Comparison of ENCODE assay signal across 9 cellular contexts in genomic region chr11:88175707-88176066, GRCh38. TPM values are rescaled to one million over a fixed set of nuclear protein-coding genes. Genes with fewer than 3 reads are reported as not detected.
DNase-seq lines count a peak whose midpoint lies in the region; ATAC-seq and TF ChIP-seq lines count a peak whose summit lies in the region.
"Had no signal": no experiment of that assay in that cellular context is flagged by ENCODE, and none has a peak within 500 bp of the region (broad histone marks: within the 10 kb centered on the region; RNA-seq: fewer than 3 reads in every experiment).

No MANE protein-coding gene starts in this region.

- in situ Hi-C loops in G401 (cut with HindIII; ENCODE audit: low sequenced_read_pairs) = no loop called here

- peak overlapping the region; percentile 40 for H3K9ac ChIP-seq in H9 (ENCODE audit: extremely low read depth, insufficient read length, low read length)

- no peaks in the 10 kb centered on the region for H3K79me2 ChIP-seq in H9 (ENCODE audit: insufficient read depth, low read length)

- H4K8ac ChIP-seq in H9 (replicated peaks; ENCODE audit: insufficient read length, low read depth, low read length) = no peak overlapping the region

- no peak overlapping the region for H2AK5ac ChIP-seq in H9 (ENCODE audit: insufficient read length, low read length)

- H3K27ac ChIP-seq in H9 (ENCODE audit: insufficient read length, low read depth, low read length) = no peak overlapping the region

- peak overlapping the region; percentile 86 for H3K4me2 ChIP-seq in H9 (ENCODE audit: insufficient read depth, insufficient read length, low read length)

- intact Hi-C loops in left colon (cut with DNase I, micrococcal nuclease) = no loop called here

- no peak overlapping the region for H4K91ac ChIP-seq in H9 (ENCODE audit: insufficient read length, low read depth, low read length)

- no peaks in the 10 kb centered on the region for H3K9me3 ChIP-seq in H9 (ENCODE audit: control insufficient read depth, low read depth, low read length)

- POLR2A ChIA-PET in BJ (lab: Charles Lee) = no interaction called here

- no peak overlapping the region for H3T11ph ChIP-seq in H9 (ENCODE audit: low read length)

- H3K4me1 ChIP-seq in H9 (ENCODE audit: insufficient read depth, low read length) = peaks cover 2% of the 10 kb centered on the region; the same call in 1 of the 2 replicates

- no peak overlapping the region for H2BK5ac ChIP-seq in H9 (ENCODE audit: insufficient read length, low read length)

- DNase-seq in BJ (ENCODE audit: low read depth) (no peak), H9 (no peak), left colon (no peak), D341Med (ENCODE audit: low spot score) (no peak), HK-2 (ENCODE audit: unreplicated experiment) (no peak), G401 (ENCODE audit: low spot score) (no peak), iPS-NIHi11 (ENCODE audit: low spot score) (no peak)

- no peaks in the 10 kb centered on the region for H4K20me1 ChIP-seq in H9 (ENCODE audit: control insufficient read depth, insufficient read depth, insufficient read length)

- peak overlapping the region; percentile 53 for H3K4me3 ChIP-seq in BJ (ENCODE audit: low read depth, low read length)

- H2BK120ac ChIP-seq in H9 (ENCODE audit: low read depth, low read length, poor library complexity, severe bottlenecking) = no peak overlapping the region

- H3K27me3 ChIP-seq in BJ (ENCODE audit: control insufficient read depth, insufficient read depth, low read length) = 0 out of 2 replicates have a peak, but pooled peaks cover 2% of the 10 kb centered on the region
- H3K27me3 ChIP-seq in H9 (ENCODE audit: insufficient read depth, low read length) = no peaks in the 10 kb centered on the region

- no peaks in the 10 kb centered on the region for H3K9me3 Mint-ChIP-seq in H9
- no peaks in the 10 kb centered on the region for H3K9me3 Mint-ChIP-seq in activated T-helper 17 cell treated with anti-CD3 and anti-CD28 coated beads, Interleukin-2, amount 50 U/mL, for 72 hours
- H3K9me3 Mint-ChIP-seq: activated naive CD4-positive, alpha-beta T cell treated with anti-CD3 and anti-CD28 coated beads, Interleukin-2, amount 50 U/mL, for 72 hours had no signal

- no peak overlapping the region for H2BK20ac ChIP-seq in H9 (ENCODE audit: low read depth, low read length, poor library complexity, severe bottlenecking)

- H3K36me3 Mint-ChIP-seq in H9 (ENCODE audit: insufficient read depth in 1 of 3, low read depth in 3 of 3) = 0 out of 7 replicates have a peak, but pooled peaks cover 0 to 2% (median 0%) of the 10 kb centered on the region in 3 experiments
- H3K36me3 Mint-ChIP-seq in activated T-helper 17 cell treated with anti-CD3 and anti-CD28 coated beads, Interleukin-2, amount 50 U/mL, for 72 hours (ENCODE audit: low read depth) = no peaks in the 10 kb centered on the region
- H3K36me3 Mint-ChIP-seq: activated naive CD4-positive, alpha-beta T cell treated with anti-CD3 and anti-CD28 coated beads, Interleukin-2, amount 50 U/mL, for 72 hours had no signal

- WGBS in H9 (ENCODE audit: extremely low coverage, insufficient read length, low lambda C conversion rate) = no CpG with 5 or more reads among the region's 7 CpGs

- TF ChIP-seq CTCF in BJ (IDR thresholded peaks at IDR 0.05; ENCODE audit: insufficient read depth, low read depth, low read length) (no peak), H9 (conservative IDR thresholded peaks at IDR 0.05) (no peak)

- H2AFZ ChIP-seq in H9 (ENCODE audit: low read length) = peak overlapping the region; percentile 81

- no peaks in the 10 kb centered on the region for H3K36me3 ChIP-seq in BJ (ENCODE audit: control insufficient read depth, insufficient read depth, low read length)

- H3K4ac ChIP-seq in H9 (ENCODE audit: low read depth, low read length) = no peak overlapping the region

- peak overlapping the region; percentile 81 to 83 for H3K4me3 Mint-ChIP-seq in H9
- H3K4me3 Mint-ChIP-seq in activated T-helper 17 cell treated with anti-CD3 and anti-CD28 coated beads, Interleukin-2, amount 50 U/mL, for 72 hours = peak overlapping the region; percentile 83

- peaks cover 3% of the 10 kb centered on the region for H3K27me3 Mint-ChIP-seq in H9 (ENCODE audit: low read depth)
- H3K27me3 Mint-ChIP-seq in activated T-helper 17 cell treated with anti-CD3 and anti-CD28 coated beads, Interleukin-2, amount 50 U/mL, for 72 hours = peaks cover under 1% of the 10 kb centered on the region

- no peak overlapping the region for H3K27ac Mint-ChIP-seq in H9
- H3K27ac Mint-ChIP-seq in activated T-helper 17 cell treated with anti-CD3 and anti-CD28 coated beads, Interleukin-2, amount 50 U/mL, for 72 hours = peak overlapping the region; percentile 90

- no peak overlapping the region for H4K5ac ChIP-seq in H9 (ENCODE audit: insufficient read length, low read depth, low read length)

- CTCF ChIA-PET in BJ (lab: Yijun Ruan, JAX) = no interaction called here

- H3K79me1 ChIP-seq in H9 (ENCODE audit: insufficient read depth, low read depth, low read length, poor library complexity, severe bottlenecking) = no peaks in the 10 kb centered on the region

- H3K4me1 Mint-ChIP-seq in H9 = peaks cover 28 to 30% of the 10 kb centered on the region in 2 experiments
- peaks cover 18% of the 10 kb centered on the region for H3K4me1 Mint-ChIP-seq in activated T-helper 17 cell treated with anti-CD3 and anti-CD28 coated beads, Interleukin-2, amount 50 U/mL, for 72 hours

- no peak overlapping the region for H3K56ac ChIP-seq in H9 (ENCODE audit: insufficient read length, low read depth, low read length)

- no peak overlapping the region for H3K23ac ChIP-seq in H9 (ENCODE audit: insufficient read length, low read depth, low read length)

- peaks cover 13% of the 10 kb centered on the region for H3K23me2 ChIP-seq in H9 (ENCODE audit: insufficient read length, low read depth, low read length, poor library complexity, severe bottlenecking)

- no peak overlapping the region for H2BK12ac ChIP-seq in H9 (ENCODE audit: insufficient read length, low read depth, low read length)

- H3K18ac ChIP-seq in H9 (ENCODE audit: insufficient read length, low read depth, low read length) = no peak overlapping the region

- H2BK15ac ChIP-seq in H9 (ENCODE audit: low read depth, low read length) = no peak overlapping the region

- ATAC-seq in activated T-helper 17 cell treated with anti-CD3 and anti-CD28 coated beads, Interleukin-2, amount 50 U/mL, for 72 hours (replicated peaks) = no peak
- peak; percentile 11 for ATAC-seq in left colon

- no peak overlapping the region for H3K14ac ChIP-seq in H9 (ENCODE audit: insufficient read depth, low read length)

RNA-seq across cellular contexts. Expression of gene RAB38, which starts 0.4 kb away (rescaled TPM):
- 4.9 and 6.9 TPM in 2 replicates for polyA plus RNA-seq in BJ (2011; rRNA removed)
- 2.8 and 3.0 TPM in 2 replicates for polyA minus RNA-seq in BJ (2011; rRNA and poly(A)+ RNA removed)
- 18.7 and 19.3 TPM in 2 replicates for total RNA-seq in H9 (2021)
- total RNA-seq in activated T-helper 17 cell treated with anti-CD3 and anti-CD28 coated beads, Interleukin-2, amount 50 U/mL, for 72 hours = 1 to 10 TPM; 1.2 to 1.9 TPM
- total RNA-seq in left colon = 1 to 10 TPM in 1 of 2 donors, under 1 TPM in 1; 0.70 to 2.1 TPM
- 0.17 TPM in 1 of 2 replicates, not detected in the other for total RNA-seq in G401 (2014; rRNA removed; shearing (Covaris generic))
